12 cellular contexts compared by ENCODE assay signal in genomic region chr6:136738178-136739057, GRCh38. TPM values are rescaled to one million over a fixed set of nuclear protein-coding genes. Genes with fewer than 3 reads are reported as not detected.
A peak's percentile ranks its signal among the peaks of the same experiment; 100 is the strongest.
DNase-seq lines count a peak whose midpoint lies in the region; ATAC-seq, FAIRE-seq and TF ChIP-seq lines count a peak whose summit lies in the region.
"Had no signal": no experiment of that assay in that cellular context is flagged by ENCODE, and none has a peak within 500 bp of the region (broad histone marks: within the 10 kb centered on the region; RNA-seq: fewer than 3 reads in every experiment).

No MANE protein-coding gene starts in this region.

- TF ChIP-seq CTCF in astrocyte (IDR thresholded peaks at IDR 0.05; ENCODE audit: insufficient read depth, low read depth, low read length) (no peak), heart left ventricle (IDR thresholded peaks at IDR 0.05) (no peak), sigmoid colon (IDR thresholded peaks at IDR 0.05) (no peak)

- H3K36me3 Mint-ChIP-seq in astrocyte (ENCODE audit: low read depth, unreplicated experiment): no peaks in the 10 kb centered on the region

- WGBS in heart left ventricle, 4 donors: 62 to 66% (median 63%) methylated on average over 13 of the region's 13 CpGs
- WGBS in sigmoid colon, 2 donors: 46 to 70% methylated on average over 13 of the region's 13 CpGs

- no peaks in the 10 kb centered on the region for H3K27me3 Mint-ChIP-seq in astrocyte (ENCODE audit: low read depth, unreplicated experiment)

- H3K36me3 ChIP-seq in astrocyte (ENCODE audit: insufficient read depth, low read length) (no peaks in the 10 kb centered on the region), heart left ventricle (no peaks in the 10 kb centered on the region), sigmoid colon (no peaks in the 10 kb centered on the region)
- H3K36me3 ChIP-seq: prostate gland had no signal

- no peaks in the 10 kb centered on the region for H3K27me3 ChIP-seq in astrocyte (ENCODE audit: insufficient read depth, low read length)
- no peaks in the 10 kb centered on the region for H3K27me3 ChIP-seq in heart left ventricle
- no peaks in the 10 kb centered on the region for H3K27me3 ChIP-seq in sigmoid colon

- TF ChIP-seq POLR2A in GM12891 (IDR thresholded peaks at IDR 0.05; ENCODE audit: low read depth, low read length) (no peak), heart left ventricle (IDR thresholded peaks at IDR 0.05) (no peak), sigmoid colon (IDR thresholded peaks at IDR 0.05) (no peak)

- H3K4me3 ChIP-seq in astrocyte (ENCODE audit: insufficient read depth, low read depth, low read length): no peak overlapping the region
- H3K4me3 ChIP-seq in heart left ventricle: peak overlapping the region in 2 of 12 donors; percentile 17 to 26
- H3K4me3 ChIP-seq in sigmoid colon: no peak overlapping the region
- H3K4me3 ChIP-seq: prostate gland had no signal

- peaks cover 19% of the 10 kb centered on the region for H4K20me1 ChIP-seq in astrocyte (ENCODE audit: insufficient read depth, low read length)

- FAIRE-seq in GM12891 (lab: Jason Lieb, UNC) (peak; percentile 88), astrocyte (lab: Jason Lieb, UNC) (no peak)
- FAIRE-seq: islet of Langerhans had no signal

- peaks cover 8% of the 10 kb centered on the region for H3K79me2 ChIP-seq in astrocyte (ENCODE audit: insufficient read depth, low read length)

- no peak for TF ChIP-seq EP300 in sigmoid colon (IDR thresholded peaks at IDR 0.05)

- H3K9me3 Mint-ChIP-seq in astrocyte (ENCODE audit: unreplicated experiment): no peaks in the 10 kb centered on the region

- no peak for DNase-seq in GM12891 (ENCODE audit: insufficient read length, low spot score)
- peak; percentile 35 for DNase-seq in astrocyte (ENCODE audit: low read depth)
- DNase-seq in heart left ventricle: peak in 1 of 5 donors; percentile 42
- no peak for DNase-seq in sigmoid colon
- DNase-seq in mesenteric fat pad (ENCODE audit: low spot score): no peak
- no peak for DNase-seq in middle frontal gyrus (ENCODE audit: extremely low spot score, low spot score)
- DNase-seq: activated naive CD4-positive, alpha-beta T cell treated with Interleukin-2 at 50 U/mL for 16 hours; NCI-H1436 had no signal

- H3K27ac ChIP-seq in astrocyte (ENCODE audit: low read depth, low read length): no peak overlapping the region
- H3K27ac ChIP-seq in heart left ventricle: peak overlapping the region; percentile 0 to 69 (median 54)
- H3K27ac ChIP-seq in sigmoid colon: peak overlapping the region; percentile 43 to 65 (median 56)

- no peak overlapping the region for H3K4me3 Mint-ChIP-seq in astrocyte (ENCODE audit: unreplicated experiment)

- no peak overlapping the region for H3K4me2 ChIP-seq in astrocyte (ENCODE audit: low read length)

- no peak overlapping the region for H3K27ac Mint-ChIP-seq in astrocyte (ENCODE audit: unreplicated experiment)

- ATAC-seq in heart left ventricle (peak in 3 of 4 donors; percentile 33 to 41 (median 38)), GM18867 (IDR thresholded peaks at IDR 0.05; ENCODE audit: unreplicated experiment) (no peak), GM21381 (IDR thresholded peaks at IDR 0.05; ENCODE audit: unreplicated experiment) (no peak)

- H3K4me1 ChIP-seq in astrocyte (ENCODE audit: insufficient read depth, low read length) (no peaks in the 10 kb centered on the region), heart left ventricle (peaks cover 0 to 47% (median 24%) of the 10 kb centered on the region in 12 donors), sigmoid colon (peaks cover 0 to 16% (median 2%) of the 10 kb centered on the region in 4 donors)
- H3K4me1 ChIP-seq: prostate gland had no signal

- no peaks in the 10 kb centered on the region for H3K9me3 ChIP-seq in astrocyte (ENCODE audit: insufficient read depth, low read depth, low read length)
- no peaks in the 10 kb centered on the region for H3K9me3 ChIP-seq in heart left ventricle
- no peaks in the 10 kb centered on the region for H3K9me3 ChIP-seq in sigmoid colon
- H3K9me3 ChIP-seq: prostate gland had no signal

- H3K4me1 Mint-ChIP-seq in astrocyte (ENCODE audit: low read depth, unreplicated experiment): peaks cover 4% of the 10 kb centered on the region

- intact Hi-C loops in heart left ventricle (cut with DNase I) (loop anchor here in 1 of 10 donors (2.0 kb wide), 1 partner anchor 22 kb away; no protein-coding TSS in a partner anchor), sigmoid colon (cut with DNase I) (no loop called here)

- no peak overlapping the region for H3K9ac ChIP-seq in astrocyte (ENCODE audit: low read length)

- no peak overlapping the region for H2AFZ ChIP-seq in astrocyte (ENCODE audit: low read depth, low read length)

TF ChIP-seq in GM12891, 5 proteins besides CTCF, POLR2A, EP300 and RAD21:
- TF ChIP-seq POLR2AphosphoS5 (IDR thresholded peaks at IDR 0.05; ENCODE audit: low read depth, low read length) (no peak), POU2F2 (IDR thresholded peaks at IDR 0.05; ENCODE audit: low read depth, low read length) (no peak), PAX5 (IDR thresholded peaks at IDR 0.05; ENCODE audit: insufficient read depth, low read length, severe bottlenecking) (no peak), SPI1 (IDR thresholded peaks at IDR 0.05; ENCODE audit: low read depth, low read length) (no peak), TAF1 (IDR thresholded peaks at IDR 0.05; ENCODE audit: low read depth, low read length) (no peak)

RNA-seq across cellular contexts. Expression of gene MAP3K5, which starts 53.9 kb away (rescaled TPM):
- 15.0 TPM for polyA plus RNA-seq in GM12891 (2012; ENCODE audit: low read depth, missing spikeins)
- total RNA-seq in astrocyte: 1.7 TPM in 2 replicates
- total RNA-seq in heart left ventricle: 10 to 100 TPM; 18.7 to 34.1 (median 28.0) TPM
- 1 to 10 TPM; 7.1 to 9.5 TPM for polyA plus RNA-seq in heart left ventricle
- total RNA-seq in sigmoid colon: 10 to 100 TPM in 2 of 4 donors, 1 to 10 TPM in 2; 8.9 to 17.8 (median 10.3) TPM
- polyA plus RNA-seq in sigmoid colon: 10 to 100 TPM in 1 of 3 donors, 1 to 10 TPM in 2; 7.4 to 11.4 (median 8.6) TPM
- 24.4 TPM for total RNA-seq in mesenteric fat pad

Comparison
In these comparisons a context has a peak if more than half of its experiments do, and no peak if none do; other contexts are left out.
1. ATAC-seq: peak in heart left ventricle (3 of 4); none in GM18867 (single experiment) and GM21381 (single experiment).